Comparison of ENCODE assay signal across 1 cellular context in genomic region chr3:46558184-46559029, GRCh38.
TF ChIP-seq lines count a peak whose summit lies in the region.

No MANE protein-coding gene starts in this region.

TF ChIP-seq in HepG2, 621 proteins besides CTCF, POLR2A, EP300 and RAD21 (continued from another document and continues in another):
- 0 out of 2 replicates have a peak, but pooled peaks have one; percentile 30 for TF ChIP-seq STAT6 (CRISPR knock-in tag; IDR thresholded peaks at IDR 0.05; ENCODE audit: borderline replicate concordance)
- TF ChIP-seq ZNF644 (CRISPR knock-in tag; IDR thresholded peaks at IDR 0.05; ENCODE audit: low read depth) = no peak
- 0 out of 2 replicates have a peak, but pooled peaks have one; percentile 12 for TF ChIP-seq DNMT3B (CRISPR knock-in tag; conservative IDR thresholded peaks at IDR 0.05)
- no peak for TF ChIP-seq ZNF552 (CRISPR knock-in tag; IDR thresholded peaks at IDR 0.05; ENCODE audit: borderline replicate concordance)
- TF ChIP-seq ISL2 (CRISPR knock-in tag; IDR thresholded peaks at IDR 0.05) = no peak
- peak; percentile 31; the same call in 1 of the 2 replicates for TF ChIP-seq ARID5B (CRISPR knock-in tag; IDR thresholded peaks at IDR 0.05)
- no peak for TF ChIP-seq CC2D1A (CRISPR knock-in tag; IDR thresholded peaks at IDR 0.05)
- 0 out of 2 replicates have a peak, but pooled peaks have one; percentile 79 for TF ChIP-seq SMYD3 (CRISPR knock-in tag; IDR thresholded peaks at IDR 0.05)
- TF ChIP-seq NFYB (CRISPR knock-in tag; IDR thresholded peaks at IDR 0.05) = peak; percentile 37; the same call in 1 of the 2 replicates
- no peak for TF ChIP-seq TCF7L2 (IDR thresholded peaks at IDR 0.05; ENCODE audit: low read depth, low read length)
- TF ChIP-seq REST (IDR thresholded peaks at IDR 0.05; ENCODE audit: borderline replicate concordance in 1 of 2, low read depth in 1 of 2, low read length in 2 of 2) = no peak
- peak; percentile 81; the same call in 1 of the 2 replicates for TF ChIP-seq ZNF580 (CRISPR knock-in tag; IDR thresholded peaks at IDR 0.05; ENCODE audit: borderline replicate concordance, low read depth)
- TF ChIP-seq IKZF5 (CRISPR knock-in tag; IDR thresholded peaks at IDR 0.05) = 0 out of 2 replicates have a peak, but pooled peaks have one; percentile 15
- TF ChIP-seq CCAR2 (optimal IDR thresholded peaks at IDR 0.05; ENCODE audit: low read depth, low read length) = no peak
- no peak for TF ChIP-seq ZNF256 (CRISPR knock-in tag; conservative IDR thresholded peaks at IDR 0.05)
- TF ChIP-seq ZNF790 (CRISPR knock-in tag; IDR thresholded peaks at IDR 0.05; ENCODE audit: borderline replicate concordance) = no peak
- TF ChIP-seq ZNF441 (CRISPR knock-in tag; IDR thresholded peaks at IDR 0.05; ENCODE audit: borderline replicate concordance) = no peak
- TF ChIP-seq ZC3H13 (CRISPR knock-in tag; IDR thresholded peaks at IDR 0.05) = no peak
- TF ChIP-seq ZNF160 (CRISPR knock-in tag; IDR thresholded peaks at IDR 0.05) = no peak
- TF ChIP-seq ZNF788 (CRISPR knock-in tag; IDR thresholded peaks at IDR 0.05; ENCODE audit: borderline replicate concordance) = peak; percentile 20; the same call in 1 of the 2 replicates
- no peak for TF ChIP-seq ZNF251 (CRISPR knock-in tag; IDR thresholded peaks at IDR 0.05)
- no peak for TF ChIP-seq CBFB (CRISPR knock-in tag; IDR thresholded peaks at IDR 0.05)
- no peak for TF ChIP-seq ZNF7 (CRISPR knock-in tag; IDR thresholded peaks at IDR 0.05)
- TF ChIP-seq ZNF761 (CRISPR knock-in tag; conservative IDR thresholded peaks at IDR 0.05) = no peak
- TF ChIP-seq RBM39 (IDR thresholded peaks at IDR 0.05; ENCODE audit: low read depth, low read length, poor library complexity, severe bottlenecking) = no peak
- no peak for TF ChIP-seq ZNF646 (CRISPR knock-in tag; IDR thresholded peaks at IDR 0.05)
- TF ChIP-seq ZNF280B (CRISPR knock-in tag; IDR thresholded peaks at IDR 0.05; ENCODE audit: borderline replicate concordance) = no peak
- no peak for TF ChIP-seq ZNF329 (CRISPR knock-in tag; IDR thresholded peaks at IDR 0.05; ENCODE audit: low read depth)
- TF ChIP-seq ZNF431 (CRISPR knock-in tag; IDR thresholded peaks at IDR 0.05; ENCODE audit: borderline replicate concordance, low read depth) = no peak
- TF ChIP-seq ZNF703 (CRISPR knock-in tag; IDR thresholded peaks at IDR 0.05; ENCODE audit: borderline replicate concordance) = no peak
- TF ChIP-seq ZNF619 (CRISPR knock-in tag; IDR thresholded peaks at IDR 0.05) = 0 out of 2 replicates have a peak, but pooled peaks have one; percentile 56
- peak; percentile 55; the same call in 1 of the 2 replicates for TF ChIP-seq ZNF891 (CRISPR knock-in tag; IDR thresholded peaks at IDR 0.05)
- no peak for TF ChIP-seq SIN3B (IDR thresholded peaks at IDR 0.05; ENCODE audit: low read length)
- TF ChIP-seq ZNF737 (CRISPR knock-in tag; IDR thresholded peaks at IDR 0.05; ENCODE audit: borderline replicate concordance) = no peak
- TF ChIP-seq ELF4 (CRISPR knock-in tag; IDR thresholded peaks at IDR 0.05; ENCODE audit: borderline replicate concordance) = no peak
- TF ChIP-seq CCDC6 (CRISPR knock-in tag; IDR thresholded peaks at IDR 0.05) = 0 out of 2 replicates have a peak, but pooled peaks have one; percentile 46
- TF ChIP-seq ZNF691 (CRISPR knock-in tag; IDR thresholded peaks at IDR 0.05; ENCODE audit: borderline replicate concordance, low read depth) = no peak
- TF ChIP-seq AGO1 (IDR thresholded peaks at IDR 0.05; ENCODE audit: low read depth, low read length, poor library complexity, severe bottlenecking) = no peak
- TF ChIP-seq ZNF567 (CRISPR knock-in tag; IDR thresholded peaks at IDR 0.05; ENCODE audit: borderline replicate concordance) = 0 out of 2 replicates have a peak, but pooled peaks have one; percentile 34
